In the genomic region with DNA sequence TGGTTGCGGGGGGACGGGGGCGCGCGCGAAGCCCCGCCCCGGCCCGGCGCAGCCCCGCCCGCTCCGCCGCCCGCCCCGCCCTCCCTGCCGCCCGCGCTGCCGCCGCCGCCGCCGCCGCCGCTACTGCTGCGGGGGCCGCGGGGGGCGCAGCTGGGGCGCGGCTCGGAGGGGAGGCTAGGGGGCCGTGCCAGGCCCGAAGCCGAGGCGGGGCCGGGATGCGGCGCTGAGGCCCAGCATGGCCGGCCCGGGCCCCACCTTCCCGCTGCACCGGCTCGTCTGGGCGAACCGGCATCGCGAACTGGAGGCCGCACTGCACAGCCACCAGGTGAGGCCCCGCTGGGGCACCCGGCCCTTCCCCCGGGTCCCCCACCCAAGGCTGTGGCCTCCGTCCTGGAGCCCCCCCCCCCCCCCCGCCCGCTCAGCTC, we compare ENCODE assay signal across 8 cellular contexts. TPM values are rescaled to one million over a fixed set of nuclear protein-coding genes. Genes with fewer than 3 reads are reported as not detected.
DNase-seq lines count a peak whose midpoint lies in the region; ATAC-seq and TF ChIP-seq lines count a peak whose summit lies in the region.

TSS of gene ANKRD13D (plus strand) at position 78 of the 425 bp plus-strand sequence. CDS start at position 236, 158 bp downstream.

- WGBS in body of pancreas, 2 donors: 0% methylated on average over 10 of the region's 56 CpGs; no CpG with 5 or more reads in 1 of the 2 donors

- TF ChIP-seq POLR2A in GM15510 (IDR thresholded peaks at IDR 0.05; ENCODE audit: borderline replicate concordance, extremely low read depth, insufficient read length) (peak; percentile 2), body of pancreas (IDR thresholded peaks at IDR 0.05) (no peak)

- H3K36me3 ChIP-seq in body of pancreas (replicated peaks in 1 of 2; ENCODE audit: insufficient read depth in 1 of 2, low read depth in 2 of 2) (peaks cover 0 to 2% of the 10 kb centered on the region in 2 donors), subcutaneous abdominal adipose tissue (ENCODE audit: control insufficient read depth in 5 of 5, insufficient read depth in 5 of 5, low read length in 5 of 5) (peaks cover 0 to 50% (median 39%) of the 10 kb centered on the region in 5 donors)

- H3K4me1 ChIP-seq in body of pancreas (peaks cover 39% of the 10 kb centered on the region), subcutaneous abdominal adipose tissue (ENCODE audit: control insufficient read depth in 5 of 5, insufficient read depth in 5 of 5, low read length in 5 of 5) (peaks cover 9 to 69% (median 54%) of the 10 kb centered on the region in 5 donors)

- peak; percentile 81 for ATAC-seq in body of pancreas
- peak; percentile 28 for ATAC-seq in left colon

- H3K9ac ChIP-seq in subcutaneous abdominal adipose tissue (ENCODE audit: low read length in 5 of 5): peak within 1 kb of the TSS; percentile 17 to 80 (median 65)

- TF ChIP-seq CTCF in 22Rv1 (IDR thresholded peaks at IDR 0.05) (peak; percentile 30; the same call in 1 of the 2 replicates), body of pancreas (IDR thresholded peaks at IDR 0.05) (no peak)

- H3K4me3 ChIP-seq in body of pancreas: peak within 1 kb of the TSS; percentile 63 to 65
- peak within 1 kb of the TSS; percentile 45 to 80 (median 77) for H3K4me3 ChIP-seq in subcutaneous abdominal adipose tissue (ENCODE audit: low read depth in 1 of 5, low read length in 5 of 5)

- no peaks in the 10 kb centered on the region for H3K9me3 ChIP-seq in body of pancreas
- H3K9me3 ChIP-seq in subcutaneous abdominal adipose tissue (ENCODE audit: control insufficient read depth in 5 of 5, low read length in 5 of 5): no peaks in the 10 kb centered on the region

- intact Hi-C loops in body of pancreas (cut with DNase I): no loop called here
- intact Hi-C loops in left colon (cut with DNase I, micrococcal nuclease): no loop called here

- H3K27me3 ChIP-seq in body of pancreas: no peaks in the 10 kb centered on the region
- H3K27me3 ChIP-seq in subcutaneous abdominal adipose tissue (ENCODE audit: control insufficient read depth in 5 of 5, insufficient read depth in 4 of 5, low read length in 5 of 5): no peaks in the 10 kb centered on the region

- H3K27ac ChIP-seq in 22Rv1 (peak within 1 kb of the TSS; percentile 91), body of pancreas (peak within 1 kb of the TSS; percentile 70 to 98 (median 82)), subcutaneous abdominal adipose tissue (ENCODE audit: low read depth, low read length) (peak within 1 kb of the TSS; percentile 97)

- DNase-seq in HT-29 (ENCODE audit: low spot score) (no peak), body of pancreas (peak in 2 of 4 donors; percentile 50), left colon (no peak), H4 (ENCODE audit: low spot score) (no peak), iPS-NIHi11 (ENCODE audit: low spot score) (no peak)

RNA-seq across cellular contexts. Expression of gene ANKRD13D, which starts in this region (rescaled TPM):
- total RNA-seq in HT-29 (2014; rRNA removed; shearing (Covaris generic)): 100 and 107 TPM in 2 replicates
- total RNA-seq in body of pancreas (10 to 100 TPM; 18.2 to 39.6 TPM), left colon (10 to 100 TPM; 26.9 to 29.6 TPM)
- 5.6 and 6.1 TPM in 2 replicates for total RNA-seq in H4 (2014; rRNA removed; shearing (Covaris generic))
